In the genomic region with DNA sequence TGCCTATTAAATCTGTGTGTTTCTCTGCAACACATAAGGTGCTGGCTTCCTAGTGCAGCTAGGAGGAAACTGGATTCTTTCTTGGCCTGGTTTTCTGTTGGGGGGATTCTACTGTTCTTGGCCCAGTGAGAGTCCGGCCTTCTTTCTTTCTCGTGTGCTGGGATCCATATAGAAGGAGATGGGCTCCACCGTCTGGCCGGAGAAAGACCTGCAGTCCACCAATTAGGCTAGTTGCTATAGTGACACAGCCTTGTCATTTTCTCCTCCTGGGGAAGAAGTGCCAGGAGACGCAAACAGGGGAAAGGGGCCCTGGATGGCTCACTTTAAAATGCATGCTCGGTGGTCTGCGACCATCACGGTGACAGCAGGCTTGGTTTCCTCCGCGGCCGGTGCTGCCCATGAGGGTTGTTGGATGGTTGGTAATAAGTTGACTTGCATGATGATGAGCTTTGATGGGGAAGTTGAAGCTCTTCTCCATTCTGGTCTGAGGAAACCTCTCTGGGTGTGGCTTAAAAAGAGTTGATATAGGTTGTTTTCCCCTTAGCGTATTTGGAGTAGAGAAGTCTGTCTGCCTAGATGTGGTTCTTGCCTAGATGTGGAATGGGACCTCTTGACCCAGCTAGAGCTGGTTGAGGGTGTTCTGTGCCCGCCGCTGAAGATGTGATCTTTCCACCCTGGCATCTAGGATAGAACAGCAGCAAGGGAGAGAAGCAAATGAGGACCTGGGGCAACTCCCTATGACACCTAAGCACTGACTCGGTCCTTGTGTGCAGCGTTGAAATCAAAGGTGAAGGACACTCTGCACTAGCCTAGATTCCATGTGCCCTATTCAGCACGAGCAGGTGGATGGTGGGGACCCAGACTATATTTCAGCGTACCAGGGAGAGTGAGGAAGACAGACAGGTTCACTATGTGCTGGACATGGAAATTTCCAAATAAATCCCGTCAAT, we compare ENCODE assay signal across 7 cellular contexts.
A peak's percentile ranks its signal among the peaks of the same experiment; 100 is the strongest.
DNase-seq lines count a peak whose midpoint lies in the region; ATAC-seq and TF ChIP-seq lines count a peak whose summit lies in the region.

No MANE protein-coding gene starts in this region.

- DNase-seq in ELR (ENCODE audit: low read depth) (peak; percentile 54), Peyer's patch (peak; percentile 36 to 77 (median 60)), caudate nucleus (lab: John Stamatoyannopoulos, UW) (peak in 48 of 61 donors; percentile 9 to 88 (median 49)), left kidney (ENCODE audit: low read depth, low spot score) (peak; percentile 92)
- DNase-seq in stimulated activated naive B cell treated with anti-CD40 and anti-IgM and Interleukin-4, amounts not matched to agents 10 μg/mL and 1 μg/mL and 100 μg/mL, for 72 hours, result peak; percentile 43

- ATAC-seq in stimulated activated naive B cell treated with anti-CD40 and anti-IgM and Interleukin-4, amounts not matched to agents 10 μg/mL and 1 μg/mL and 100 μg/mL, for 72 hours (replicated peaks), result peak; percentile 78 to 80
- ATAC-seq in HG03571 (IDR thresholded peaks at IDR 0.05; ENCODE audit: unreplicated experiment), result no peak

- no peak overlapping the region for H3K4me3 ChIP-seq in Peyer's patch

- H3K4me1 ChIP-seq in Peyer's patch, result no peaks in the 10 kb centered on the region

- TF ChIP-seq CTCF in Peyer's patch (IDR thresholded peaks at IDR 0.05), result peak in 5 of 6 experiments; percentile 14 to 75 (median 69)

- H3K4me3 Mint-ChIP-seq in stimulated activated naive B cell treated with anti-CD40 and anti-IgM and Interleukin-4, amounts not matched to agents 10 μg/mL and 1 μg/mL and 100 μg/mL, for 72 hours, result no peak overlapping the region

- H3K27ac ChIP-seq in Peyer's patch, result no peak overlapping the region
- H3K27ac ChIP-seq in caudate nucleus (ENCODE audit: low read depth, low read length), result no peak overlapping the region

- H3K36me3 Mint-ChIP-seq in stimulated activated naive B cell treated with anti-CD40 and anti-IgM and Interleukin-4, amounts not matched to agents 10 μg/mL and 1 μg/mL and 100 μg/mL, for 72 hours, result no peaks in the 10 kb centered on the region

- no peak for TF ChIP-seq EP300 in Ishikawa (IDR thresholded peaks at IDR 0.05; ENCODE audit: borderline replicate concordance)

- no peaks in the 10 kb centered on the region for H3K36me3 ChIP-seq in Peyer's patch

- no peak overlapping the region for H3K27ac Mint-ChIP-seq in stimulated activated naive B cell treated with anti-CD40 and anti-IgM and Interleukin-4, amounts not matched to agents 10 μg/mL and 1 μg/mL and 100 μg/mL, for 72 hours

- H3K4me1 Mint-ChIP-seq in stimulated activated naive B cell treated with anti-CD40 and anti-IgM and Interleukin-4, amounts not matched to agents 10 μg/mL and 1 μg/mL and 100 μg/mL, for 72 hours, result peaks cover 12 to 23% of the 10 kb centered on the region in 2 donors

- no peak for TF ChIP-seq POLR2A in Peyer's patch (IDR thresholded peaks at IDR 0.05)

- no peaks in the 10 kb centered on the region for H3K27me3 ChIP-seq in Peyer's patch

- H3K9me3 Mint-ChIP-seq in stimulated activated naive B cell treated with anti-CD40 and anti-IgM and Interleukin-4, amounts not matched to agents 10 μg/mL and 1 μg/mL and 100 μg/mL, for 72 hours, result no peaks in the 10 kb centered on the region

- peaks cover 67 to 76% of the 10 kb centered on the region in 2 donors for H3K27me3 Mint-ChIP-seq in stimulated activated naive B cell treated with anti-CD40 and anti-IgM and Interleukin-4, amounts not matched to agents 10 μg/mL and 1 μg/mL and 100 μg/mL, for 72 hours

- TF ChIP-seq RAD21 in Ishikawa (IDR thresholded peaks at IDR 0.05; ENCODE audit: low read depth), result peak; percentile 86

- no peaks in the 10 kb centered on the region for H3K9me3 ChIP-seq in Peyer's patch

TF ChIP-seq in Ishikawa, 13 proteins besides CTCF, POLR2A, EP300 and RAD21:
- TF ChIP-seq, protein P1, sequence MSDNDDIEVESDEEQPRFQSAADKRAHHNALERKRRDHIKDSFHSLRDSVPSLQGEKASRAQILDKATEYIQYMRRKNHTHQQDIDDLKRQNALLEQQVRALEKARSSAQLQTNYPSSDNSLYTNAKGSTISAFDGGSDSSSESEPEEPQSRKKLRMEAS (IDR thresholded peaks at IDR 0.05), result no peak
- TF ChIP-seq CEBPB (IDR thresholded peaks at IDR 0.05) (no peak), TCF12 (IDR thresholded peaks at IDR 0.05; ENCODE audit: low read depth) (no peak), EGR1 (IDR thresholded peaks at IDR 0.05) (no peak), NFIC (IDR thresholded peaks at IDR 0.05) (no peak), CREB1 (IDR thresholded peaks at IDR 0.05; ENCODE audit: low read depth) (no peak), ZBTB7A (IDR thresholded peaks at IDR 0.05; ENCODE audit: low read depth) (no peak), YY1 (IDR thresholded peaks at IDR 0.05; ENCODE audit: low read depth) (no peak), TAF1 (IDR thresholded peaks at IDR 0.05; ENCODE audit: low read depth) (no peak), TEAD4 (IDR thresholded peaks at IDR 0.05) (no peak), FOXM1 (IDR thresholded peaks at IDR 0.05; ENCODE audit: borderline replicate concordance, low read depth) (no peak)
- TF ChIP-seq, protein P2, sequence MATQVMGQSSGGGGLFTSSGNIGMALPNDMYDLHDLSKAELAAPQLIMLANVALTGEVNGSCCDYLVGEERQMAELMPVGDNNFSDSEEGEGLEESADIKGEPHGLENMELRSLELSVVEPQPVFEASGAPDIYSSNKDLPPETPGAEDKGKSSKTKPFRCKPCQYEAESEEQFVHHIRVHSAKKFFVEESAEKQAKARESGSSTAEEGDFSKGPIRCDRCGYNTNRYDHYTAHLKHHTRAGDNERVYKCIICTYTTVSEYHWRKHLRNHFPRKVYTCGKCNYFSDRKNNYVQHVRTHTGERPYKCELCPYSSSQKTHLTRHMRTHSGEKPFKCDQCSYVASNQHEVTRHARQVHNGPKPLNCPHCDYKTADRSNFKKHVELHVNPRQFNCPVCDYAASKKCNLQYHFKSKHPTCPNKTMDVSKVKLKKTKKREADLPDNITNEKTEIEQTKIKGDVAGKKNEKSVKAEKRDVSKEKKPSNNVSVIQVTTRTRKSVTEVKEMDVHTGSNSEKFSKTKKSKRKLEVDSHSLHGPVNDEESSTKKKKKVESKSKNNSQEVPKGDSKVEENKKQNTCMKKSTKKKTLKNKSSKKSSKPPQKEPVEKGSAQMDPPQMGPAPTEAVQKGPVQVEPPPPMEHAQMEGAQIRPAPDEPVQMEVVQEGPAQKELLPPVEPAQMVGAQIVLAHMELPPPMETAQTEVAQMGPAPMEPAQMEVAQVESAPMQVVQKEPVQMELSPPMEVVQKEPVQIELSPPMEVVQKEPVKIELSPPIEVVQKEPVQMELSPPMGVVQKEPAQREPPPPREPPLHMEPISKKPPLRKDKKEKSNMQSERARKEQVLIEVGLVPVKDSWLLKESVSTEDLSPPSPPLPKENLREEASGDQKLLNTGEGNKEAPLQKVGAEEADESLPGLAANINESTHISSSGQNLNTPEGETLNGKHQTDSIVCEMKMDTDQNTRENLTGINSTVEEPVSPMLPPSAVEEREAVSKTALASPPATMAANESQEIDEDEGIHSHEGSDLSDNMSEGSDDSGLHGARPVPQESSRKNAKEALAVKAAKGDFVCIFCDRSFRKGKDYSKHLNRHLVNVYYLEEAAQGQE (IDR thresholded peaks at IDR 0.05; ENCODE audit: low read depth), result no peak
- TF ChIP-seq, protein P3, sequence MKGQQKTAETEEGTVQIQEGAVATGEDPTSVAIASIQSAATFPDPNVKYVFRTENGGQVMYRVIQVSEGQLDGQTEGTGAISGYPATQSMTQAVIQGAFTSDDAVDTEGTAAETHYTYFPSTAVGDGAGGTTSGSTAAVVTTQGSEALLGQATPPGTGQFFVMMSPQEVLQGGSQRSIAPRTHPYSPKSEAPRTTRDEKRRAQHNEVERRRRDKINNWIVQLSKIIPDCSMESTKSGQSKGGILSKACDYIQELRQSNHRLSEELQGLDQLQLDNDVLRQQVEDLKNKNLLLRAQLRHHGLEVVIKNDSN (IDR thresholded peaks at IDR 0.05), result no peak
TF ChIP-seq in Ishikawa: peak in this region for 0.
